In the genomic region with DNA sequence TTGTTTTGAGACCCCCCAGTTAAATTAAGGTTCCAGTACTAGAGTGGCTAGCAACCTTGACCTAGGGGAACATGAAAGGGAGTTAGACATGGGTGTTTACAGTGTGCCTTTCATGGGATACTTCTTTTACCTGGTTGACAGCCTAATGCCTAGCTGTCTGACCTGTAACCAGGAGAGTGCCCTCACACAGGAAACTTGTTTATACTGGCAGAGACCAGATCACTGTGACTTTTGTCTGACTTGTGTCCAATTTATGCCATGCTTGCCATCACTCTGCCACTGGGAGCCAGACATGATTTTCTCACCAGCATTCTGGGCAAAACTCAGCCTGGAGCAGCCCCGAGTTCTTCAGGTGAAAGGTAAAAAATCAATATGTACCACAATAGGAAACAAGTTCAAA, we compare ENCODE assay signal across 9 cellular contexts. TPM values are rescaled to one million over a fixed set of nuclear protein-coding genes. Genes with fewer than 3 reads are reported as not detected.
"Had no signal": no experiment of that assay in that cellular context is flagged by ENCODE, and none has a peak within 500 bp of the region (broad histone marks: within the 10 kb centered on the region; RNA-seq: fewer than 3 reads in every experiment).

No MANE protein-coding gene starts in this region.

- DNase-seq: GM23248, GOT3, H9, HCEC 1CT, HFFc6 had no signal

- ATAC-seq: GM23338, HCT116 had no signal

- H3K36me3 ChIP-seq: HAP-1 had no signal

- H3K4me3 ChIP-seq: GM23248, GM23338, HAP-1 had no signal

RNA-seq across cellular contexts. Expression of gene XIST, which starts 16.4 kb away (rescaled TPM):
- total RNA-seq: GM23248, H4, HFFc6 had no signal
